ENCODE assay signal across 8 cellular contexts in genomic region chr11:33867996-33868645, GRCh38. TPM values are rescaled to one million over a fixed set of nuclear protein-coding genes. Genes with fewer than 3 reads are reported as not detected.
DNase-seq lines count a peak whose midpoint lies in the region; ATAC-seq and TF ChIP-seq lines count a peak whose summit lies in the region.

No MANE protein-coding gene starts in this region.

- no peaks in the 10 kb centered on the region for H3K9me3 ChIP-seq in OCI-LY3 (ENCODE audit: insufficient read depth, low read length)
- H3K9me3 ChIP-seq in gastrocnemius medialis: no peaks in the 10 kb centered on the region

- DNase-seq in H4 (ENCODE audit: low spot score) (peak; percentile 56), glutamatergic neuron (no peak), gastrocnemius medialis (no peak), KG1 (lab: John Stamatoyannopoulos, UW) (no peak)
- DNase-seq in stimulated activated CD4-positive, alpha-beta T cell treated with anti-CD3 and anti-CD28 coated beads, Interleukin-12 subunit alpha, Interleukin-12 subunit beta, amount 100 ng/mL, for 4 hours: no peak
- DNase-seq in stimulated activated CD4-positive, alpha-beta T cell treated with anti-CD3 and anti-CD28 coated beads, Interleukin-4, amount 100 ng/mL, for 24 hours: no peak

- no peak for TF ChIP-seq CTCF in OCI-LY3 (IDR thresholded peaks at IDR 0.05; ENCODE audit: low read depth, low read length)
- no peak for TF ChIP-seq CTCF in glutamatergic neuron (IDR thresholded peaks at IDR 0.05; ENCODE audit: partially characterized antibody, unreplicated experiment)
- no peak for TF ChIP-seq CTCF in gastrocnemius medialis (IDR thresholded peaks at IDR 0.05 in 4 of 5, conservative IDR thresholded peaks at IDR 0.05 in 1 of 5)

- no peak for ATAC-seq in gastrocnemius medialis
- no peak for ATAC-seq in HG03280 (IDR thresholded peaks at IDR 0.05; ENCODE audit: unreplicated experiment)

- H3K27ac ChIP-seq in OCI-LY3 (ENCODE audit: low read length) (no peak overlapping the region), gastrocnemius medialis (peak overlapping the region; percentile 61 to 82 (median 74))

- no peaks in the 10 kb centered on the region for H3K79me2 ChIP-seq in OCI-LY3 (ENCODE audit: low read length)

- H3K4me2 ChIP-seq in OCI-LY3 (ENCODE audit: low read length): 0 out of 2 replicates have a peak overlapping the region, but pooled peaks have one; percentile 0

- H3K36me3 Mint-ChIP-seq in glutamatergic neuron (ENCODE audit: unreplicated experiment): no peaks in the 10 kb centered on the region

- peaks cover 17% of the 10 kb centered on the region for H3K4me1 ChIP-seq in OCI-LY3 (ENCODE audit: low read length)
- peaks cover 10 to 12% of the 10 kb centered on the region in 2 donors for H3K4me1 ChIP-seq in gastrocnemius medialis

- intact Hi-C loops in gastrocnemius medialis (cut with DNase I; ENCODE audit: low total_unique reads): loop anchor here (2.0 kb wide), 2 partner anchors 45 to 185 kb away; no protein-coding TSS in a partner anchor

- H2AFZ ChIP-seq in OCI-LY3 (ENCODE audit: low read depth, low read length): no peak overlapping the region

- H3K27me3 ChIP-seq in OCI-LY3 (ENCODE audit: low read depth, low read length) (peaks cover 70% of the 10 kb centered on the region), gastrocnemius medialis (no peaks in the 10 kb centered on the region)

- H3K9me3 Mint-ChIP-seq in glutamatergic neuron (ENCODE audit: unreplicated experiment): no peaks in the 10 kb centered on the region

- H3K27ac Mint-ChIP-seq in glutamatergic neuron (ENCODE audit: unreplicated experiment): no peak overlapping the region

- in situ Hi-C loops in gastrocnemius medialis (cut with MboI; ENCODE audit: low sequenced_read_pairs in 4 of 4): loop anchor here in 1 of 4 donors (10.0 kb wide), 1 partner anchor 47 kb away; no protein-coding TSS in a partner anchor

- H3K36me3 ChIP-seq in OCI-LY3 (replicated peaks; ENCODE audit: low read depth, low read length) (no peaks in the 10 kb centered on the region), gastrocnemius medialis (peaks cover 0 to 6% of the 10 kb centered on the region in 2 donors)

- no peak overlapping the region for H3K9ac ChIP-seq in OCI-LY3 (ENCODE audit: low read length)

- no peaks in the 10 kb centered on the region; the same call in 1 of the 2 replicates for H4K20me1 ChIP-seq in OCI-LY3 (ENCODE audit: insufficient read depth, low read length)

- H3K4me3 ChIP-seq in OCI-LY3 (ENCODE audit: low read length) (no peak overlapping the region), gastrocnemius medialis (peak overlapping the region; percentile 66 to 85 (median 76))

- peaks cover 18% of the 10 kb centered on the region for H3K27me3 Mint-ChIP-seq in glutamatergic neuron (ENCODE audit: unreplicated experiment)

- H3K4me1 Mint-ChIP-seq in glutamatergic neuron (ENCODE audit: low read depth, unreplicated experiment): peaks cover 15% of the 10 kb centered on the region

- H3K4me3 Mint-ChIP-seq in glutamatergic neuron (ENCODE audit: unreplicated experiment): peak overlapping the region; percentile 79

- no peak for TF ChIP-seq POLR2A in gastrocnemius medialis (IDR thresholded peaks at IDR 0.05)

RNA-seq across cellular contexts. Expression of gene LMO2, which starts 23.8 kb away (rescaled TPM):
- 1.4 and 1.5 TPM in 2 replicates for total RNA-seq in H4 (2014; rRNA removed; shearing (Covaris generic))
- 2.7 TPM for total RNA-seq in glutamatergic neuron (ENCODE audit: unreplicated experiment)
- 10 to 100 TPM in 3 of 4 donors, 1 to 10 TPM in 1; 5.3 to 41.9 (median 19.2) TPM for total RNA-seq in gastrocnemius medialis
